ENCODE assay signal across 8 cellular contexts in the genomic region with DNA sequence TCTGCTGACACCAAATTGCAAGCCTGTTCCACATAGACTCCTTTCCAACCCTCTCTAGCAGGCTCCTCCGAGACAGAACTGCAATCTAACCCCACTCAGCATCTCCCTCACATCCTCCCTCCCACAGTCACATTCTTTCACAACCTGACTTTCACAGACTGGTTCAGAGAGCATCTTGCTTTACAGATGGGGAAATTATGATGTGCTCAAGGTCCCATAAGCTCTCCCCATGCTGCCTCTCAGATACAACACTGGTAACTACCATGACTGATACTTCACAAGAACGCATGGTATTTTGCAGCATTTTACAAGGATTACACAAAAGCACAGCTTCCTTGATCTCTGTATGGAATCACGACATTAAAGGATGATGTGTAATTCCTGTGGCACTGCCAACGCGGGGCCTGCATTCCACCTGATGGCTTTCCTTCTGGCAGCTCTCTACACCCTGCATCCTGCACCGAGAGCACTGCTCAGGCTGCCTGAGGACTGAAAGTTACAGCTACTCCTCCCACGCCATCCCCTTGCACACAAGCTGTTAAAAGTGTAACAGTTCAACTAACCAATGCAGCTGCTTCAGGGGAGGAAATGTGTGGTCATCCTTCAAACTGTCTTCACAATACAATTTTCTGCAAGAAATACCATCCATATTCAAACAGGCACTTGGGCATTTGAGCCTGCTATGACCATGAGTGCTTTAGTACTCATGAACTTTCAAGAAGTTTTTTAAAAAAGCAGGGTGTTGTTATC. TPM values are rescaled to one million over a fixed set of nuclear protein-coding genes. Genes with fewer than 3 reads are reported as not detected.
A peak's percentile ranks its signal among the peaks of the same experiment; 100 is the strongest.
DNase-seq lines count a peak whose midpoint lies in the region; ATAC-seq and TF ChIP-seq lines count a peak whose summit lies in the region.

No MANE protein-coding gene starts in this region.

- peak overlapping the region; percentile 21 for H2AK9ac ChIP-seq in IMR-90 (replicated peaks; ENCODE audit: low read depth, low read length, poor library complexity)

- BruUV-seq in IMR-90 (replicated peaks; lab: Mats Ljungman, UMichigan), result no TSS peak

- peak overlapping the region; percentile 27 for H4K91ac ChIP-seq in IMR-90 (ENCODE audit: insufficient read depth, low read depth, low read length)

- no peak for TF ChIP-seq POLR2A in IMR-90 (IDR thresholded peaks at IDR 0.05; ENCODE audit: low read depth, low read length)
- no peak for TF ChIP-seq POLR2A in tibial nerve (IDR thresholded peaks at IDR 0.05)

- peak overlapping the region; percentile 63 for H2BK120ac ChIP-seq in IMR-90 (ENCODE audit: low read depth, low read length)

- intact Hi-C loops in CD8-positive, alpha-beta T cell (cut with DNase I, micrococcal nuclease), result loop anchor here (1.0 to 2.0 kb wide), 5 partner anchors 9 to 27 kb away; partner anchors contain the start of gene TBC1D2B (in 1 of the 2)
- intact Hi-C loops in IMR-90 (cut with micrococcal nuclease) (loop anchor here (2.0 to 5.0 kb wide), 4 partner anchors 15 to 43 kb away; no protein-coding TSS in a partner anchor), lower lobe of right lung (cut with DNase I) (no loop called here)

- POLR2A ChIA-PET in CD8-positive, alpha-beta T cell (lab: Charles Lee), result interaction anchor here (0.7 to 5.3 kb wide), 9 partner anchors 9 to 27 kb away, joined by 3 to 44 read pairs (median 8); partner anchors contain the start of gene TBC1D2B
- POLR2A ChIA-PET in IMR-90 (lab: Charles Lee; ENCODE audit: unreplicated experiment), result no interaction called here

- H4K20me1 ChIP-seq in IMR-90 (ENCODE audit: insufficient read depth, low read length), result peaks cover 40% of the 10 kb centered on the region

- no peaks in the 10 kb centered on the region for H3K9me3 Mint-ChIP-seq in CD8-positive, alpha-beta T cell
- H3K9me3 Mint-ChIP-seq in activated T-cell treated with anti-CD3 and anti-CD28 coated beads, Interleukin-2, amount 50 U/mL, for 72 hours, result no peaks in the 10 kb centered on the region

- peaks cover 7% of the 10 kb centered on the region for H3K36me3 ChIP-seq in CD8-positive, alpha-beta T cell (ENCODE audit: insufficient read depth, low read length)
- H3K36me3 ChIP-seq in IMR-90 (ENCODE audit: control insufficient read depth, insufficient read depth, low read length) (peaks cover 13% of the 10 kb centered on the region), lower lobe of right lung (peaks cover 36% of the 10 kb centered on the region), tibial nerve (peaks cover 0 to 13% (median 0%) of the 10 kb centered on the region in 3 donors)

- H3K4me1 ChIP-seq in CD8-positive, alpha-beta T cell (ENCODE audit: insufficient read depth, low read length), result peaks cover 88% of the 10 kb centered on the region
- H3K4me1 ChIP-seq in IMR-90 (ENCODE audit: control insufficient read depth, insufficient read depth, low read length), result peaks cover 33% of the 10 kb centered on the region
- H3K4me1 ChIP-seq in lower lobe of right lung, result peaks cover 96% of the 10 kb centered on the region
- H3K4me1 ChIP-seq in tibial nerve, result peaks cover 4 to 96% (median 62%) of the 10 kb centered on the region in 4 donors

- TF ChIP-seq CTCF in CD8-positive, alpha-beta T cell (IDR thresholded peaks at IDR 0.05), result no peak
- TF ChIP-seq CTCF in IMR-90 (conservative IDR thresholded peaks at IDR 0.05; ENCODE audit: low read depth, low read length), result no peak
- no peak for TF ChIP-seq CTCF in lower lobe of right lung (IDR thresholded peaks at IDR 0.05)
- no peak for TF ChIP-seq CTCF in tibial nerve (IDR thresholded peaks at IDR 0.05)

- peak; percentile 39 for ATAC-seq in CD8-positive, alpha-beta T cell
- peak; percentile 72 for ATAC-seq in GM21360 (IDR thresholded peaks at IDR 0.05; ENCODE audit: unreplicated experiment)
- ATAC-seq in IMR-90 (ENCODE audit: low read depth), result peak; percentile 75
- ATAC-seq in activated T-cell treated with anti-CD3 and anti-CD28 coated beads, Interleukin-2, amount 50 U/mL, for 72 hours (replicated peaks in 1 of 2), result peak; percentile 68 to 76
- ATAC-seq in lower lobe of right lung, result peak in 1 of 2 donors; percentile 46

- peak overlapping the region; percentile 3 for H3K4me2 ChIP-seq in IMR-90 (ENCODE audit: low read depth, low read length)

- TF ChIP-seq RAD21 in IMR-90 (IDR thresholded peaks at IDR 0.05; ENCODE audit: low read length), result no peak; the same call in 1 of the 2 replicates

- H4K8ac ChIP-seq in IMR-90 (ENCODE audit: low read depth in 2 of 2, low read length in 2 of 2), result peak overlapping the region in 1 of 2 experiments; percentile 48; a peak in 2 of 4 replicates

- H3K27me3 Mint-ChIP-seq in CD8-positive, alpha-beta T cell (ENCODE audit: low read depth), result no peaks in the 10 kb centered on the region
- no peaks in the 10 kb centered on the region for H3K27me3 Mint-ChIP-seq in activated T-cell treated with anti-CD3 and anti-CD28 coated beads, Interleukin-2, amount 50 U/mL, for 72 hours (ENCODE audit: low read depth)

- H4K5ac ChIP-seq in IMR-90 (ENCODE audit: low read depth, low read length), result no peak overlapping the region

- no peak overlapping the region; the same call in 1 of the 2 replicates for H3K9ac ChIP-seq in IMR-90 (ENCODE audit: low read depth, low read length)

- peak overlapping the region; percentile 68 for H3K4ac ChIP-seq in IMR-90 (ENCODE audit: low read depth, low read length)

- CTCF ChIA-PET in CD8-positive, alpha-beta T cell (lab: Charles Lee), result interaction anchor here (1.0 to 4.2 kb wide), 9 partner anchors 8 to 58 kb away, joined by 4 to 34 read pairs (median 6); partner anchors contain the start of gene TBC1D2B
- CTCF ChIA-PET in IMR-90 (lab: Yijun Ruan, JAX), result interaction anchor here (0.9 to 1.2 kb wide), 3 partner anchors 12 to 32 kb away, joined by 3 read pairs; no protein-coding TSS in a partner anchor

- H3K56ac ChIP-seq in IMR-90 (ENCODE audit: extremely low read depth, insufficient read depth, low read length), result no peak overlapping the region

- H3K23ac ChIP-seq in IMR-90 (ENCODE audit: low read depth, low read length), result peak overlapping the region; percentile 4; the same call in 1 of the 2 replicates

- H3K27me3 ChIP-seq in CD8-positive, alpha-beta T cell (ENCODE audit: insufficient read depth, low read length), result no peaks in the 10 kb centered on the region
- H3K27me3 ChIP-seq in IMR-90 (ENCODE audit: control insufficient read depth, insufficient read depth, low read length) (no peaks in the 10 kb centered on the region), lower lobe of right lung (ENCODE audit: low read depth) (no peaks in the 10 kb centered on the region), tibial nerve (no peaks in the 10 kb centered on the region)

- peak overlapping the region; percentile 46 for H2BK20ac ChIP-seq in IMR-90 (ENCODE audit: low read depth, low read length)

- H3K18ac ChIP-seq in IMR-90 (ENCODE audit: low read depth, low read length), result peak overlapping the region; percentile 4; the same call in 1 of the 2 replicates

- peak overlapping the region; percentile 30 for H3K27ac ChIP-seq in CD8-positive, alpha-beta T cell (ENCODE audit: low read depth, low read length)
- H3K27ac ChIP-seq in IMR-90 (ENCODE audit: insufficient read depth, low read length) (peak overlapping the region; percentile 25), lower lobe of right lung (peak overlapping the region; percentile 38), tibial nerve (peak overlapping the region in 3 of 4 donors; percentile 62 to 82 (median 66))

- peak overlapping the region; percentile 61 for H2BK5ac ChIP-seq in IMR-90 (ENCODE audit: low read depth, low read length, poor library complexity, severe bottlenecking)

- H3K9me3 ChIP-seq in CD8-positive, alpha-beta T cell (ENCODE audit: low read length), result no peaks in the 10 kb centered on the region
- H3K9me3 ChIP-seq in IMR-90 (ENCODE audit: control insufficient read depth, insufficient read depth, low read length) (no peaks in the 10 kb centered on the region), lower lobe of right lung (no peaks in the 10 kb centered on the region), tibial nerve (no peaks in the 10 kb centered on the region)

- H2AK5ac ChIP-seq in IMR-90 (ENCODE audit: low read depth, low read length), result peak overlapping the region; percentile 24

- DNase-seq in CD8-positive, alpha-beta T cell, result peak in 5 of 7 experiments; percentile 39 to 72 (median 57)
- DNase-seq in IMR-90 (peak; percentile 91), lower lobe of right lung (peak; percentile 53), tibial nerve (ENCODE audit: low spot score in 2 of 2) (no peak), NCI-H2029 (lab: John Stamatoyannopoulos, UW) (no peak), T-helper 9 cell (no peak)
- DNase-seq in activated T-cell treated with anti-CD3 and anti-CD28 coated beads, Interleukin-2, amount 50 U/mL, for 72 hours, result peak; percentile 66 to 78

- H3K79me1 ChIP-seq in IMR-90 (ENCODE audit: low read depth in 1 of 2, low read length in 2 of 2), result peaks cover 32 to 82% of the 10 kb centered on the region in 2 experiments

- H3K4me3 Mint-ChIP-seq in CD8-positive, alpha-beta T cell, result peak overlapping the region; percentile 63
- H3K4me3 Mint-ChIP-seq in activated T-cell treated with anti-CD3 and anti-CD28 coated beads, Interleukin-2, amount 50 U/mL, for 72 hours, result peak overlapping the region; percentile 81 to 84

- TF ChIP-seq EP300 in tibial nerve (IDR thresholded peaks at IDR 0.05), result no peak

- peaks cover 21% of the 10 kb centered on the region for H3K36me3 Mint-ChIP-seq in CD8-positive, alpha-beta T cell
- peaks cover 0 to 11% of the 10 kb centered on the region in 2 donors for H3K36me3 Mint-ChIP-seq in activated T-cell treated with anti-CD3 and anti-CD28 coated beads, Interleukin-2, amount 50 U/mL, for 72 hours (ENCODE audit: insufficient read depth in 2 of 2)

- dilution Hi-C loops in IMR-90 (cut with HindIII; ENCODE audit: low sequenced_read_pairs, unreplicated experiment), result no loop called here

- in situ Hi-C loops in IMR-90 (cut with MboI; ENCODE audit: low sequenced_read_pairs), result no loop called here

- H3K4me1 Mint-ChIP-seq in CD8-positive, alpha-beta T cell (ENCODE audit: low read depth), result peaks cover 97% of the 10 kb centered on the region
- peaks cover 97% of the 10 kb centered on the region for H3K4me1 Mint-ChIP-seq in activated T-cell treated with anti-CD3 and anti-CD28 coated beads, Interleukin-2, amount 50 U/mL, for 72 hours (ENCODE audit: low read depth)

- H3K27ac Mint-ChIP-seq in CD8-positive, alpha-beta T cell, result peak overlapping the region; percentile 88
- peak overlapping the region; percentile 92 for H3K27ac Mint-ChIP-seq in activated T-cell treated with anti-CD3 and anti-CD28 coated beads, Interleukin-2, amount 50 U/mL, for 72 hours

- no peak overlapping the region; the same call in 2 of the 3 replicates for H2BK15ac ChIP-seq in IMR-90 (ENCODE audit: low read depth, low read length)

- H3K9me1 ChIP-seq in IMR-90 (ENCODE audit: insufficient read depth, low read length), result peaks cover 31% of the 10 kb centered on the region

- H2AFZ ChIP-seq in IMR-90 (replicated peaks; ENCODE audit: low read length, poor library complexity), result peak overlapping the region; percentile 37

- peak overlapping the region; percentile 12 for H3K4me3 ChIP-seq in CD8-positive, alpha-beta T cell (ENCODE audit: low read depth, low read length)
- H3K4me3 ChIP-seq in IMR-90 (ENCODE audit: insufficient read depth, low read depth, low read length) (no peak overlapping the region), lower lobe of right lung (no peak overlapping the region), tibial nerve (no peak overlapping the region)

- H3K14ac ChIP-seq in IMR-90 (replicated peaks; ENCODE audit: low read depth, low read length), result peak overlapping the region; percentile 30

- WGBS in IMR-90 (ENCODE audit: extremely low coverage in 2 of 2, insufficient read length in 1 of 2), 2 experiments, result 18% methylated on average over 2 of the region's 7 CpGs; no CpG with 5 or more reads in 1 of the 2 experiments
- WGBS in tibial nerve, 2 donors, result 41 to 56% methylated on average over 7 of the region's 7 CpGs

RNA-seq across cellular contexts. Expression of gene TBC1D2B, which starts 27.6 kb away (rescaled TPM):
- total RNA-seq in CD8-positive, alpha-beta T cell, result 100 to 1,000 TPM in 1 of 2 experiments, 10 to 100 TPM in 1; 88.7 to 101 TPM
- 17.7 and 17.8 TPM in 2 replicates for total RNA-seq in IMR-90 (2012; rRNA removed)
- polyA plus RNA-seq in IMR-90 (2012; rRNA removed), result 22.8 and 28.3 TPM in 2 replicates
- 13.0 and 22.1 TPM in 2 replicates for polyA plus RNA-seq in IMR-90 (2012; cell fraction: cytosol; rRNA removed)
- 84.5 and 160 TPM in 2 replicates for polyA plus RNA-seq in IMR-90 (2012; cell fraction: nucleus; rRNA removed; ENCODE audit: low replicate concordance)
- total RNA-seq in activated T-cell treated with anti-CD3 and anti-CD28 coated beads, Interleukin-2, amount 50 U/mL, for 72 hours, result 10 to 100 TPM; 67.8 to 75.0 TPM
- total RNA-seq in lower lobe of right lung, result 69.8 TPM
- 100 to 1,000 TPM in 2 of 4 donors, 10 to 100 TPM in 2; 64.5 to 127 (median 94.5) TPM for total RNA-seq in tibial nerve

RNA-seq across cellular contexts. Expression of gene SH2D7, which starts 42.5 kb away (rescaled TPM):
- not detected for total RNA-seq in CD8-positive, alpha-beta T cell
- total RNA-seq in IMR-90 (2012; rRNA removed), result not detected in 2 replicates
- not detected in 2 replicates for polyA plus RNA-seq in IMR-90 (2012; rRNA removed)
- not detected in 2 replicates for polyA plus RNA-seq in IMR-90 (2012; cell fraction: cytosol; rRNA removed)
- polyA plus RNA-seq in IMR-90 (2012; cell fraction: nucleus; rRNA removed; ENCODE audit: low replicate concordance), result not detected in 2 replicates
- not detected for total RNA-seq in activated T-cell treated with anti-CD3 and anti-CD28 coated beads, Interleukin-2, amount 50 U/mL, for 72 hours
- total RNA-seq in lower lobe of right lung, result not detected
- total RNA-seq in tibial nerve, result not detected

Comparison
In these comparisons a context has a peak if more than half of its experiments do, and no peak if none do; other contexts are left out.
1. DNase-seq: peak in CD8-positive, alpha-beta T cell (5 of 7), IMR-90 (single experiment), activated T-cell treated with anti-CD3 and anti-CD28 coated beads, Interleukin-2, amount 50 U/mL, for 72 hours (2 of 2) and lower lobe of right lung (single experiment); none in tibial nerve (0 of 2), NCI-H2029 (single experiment) and T-helper 9 cell (single experiment).
2. Peak in every context shown above with its lines, with median percentiles within 50 percentile points of each other: H3K27ac ChIP-seq.